In genomic region chr10:11724938-11725776, GRCh38 we compare ENCODE assay signal across 1 cellular context.
TF ChIP-seq lines count a peak whose summit lies in the region.

No MANE protein-coding gene starts in this region.

TF ChIP-seq in K562, 482 proteins besides CTCF, POLR2A, EP300 and RAD21 (continued from another document):
- TF ChIP-seq ZBTB11 (CRISPR knock-in tag; IDR thresholded peaks at IDR 0.05): no peak
- TF ChIP-seq MBD1 (CRISPR knock-in tag; IDR thresholded peaks at IDR 0.05): 0 out of 2 replicates have a peak, but pooled peaks have one; percentile 20
